In genomic region chr16:28980330-28980729, GRCh38 we compare ENCODE assay signal across 5 cellular contexts. TPM values are rescaled to one million over a fixed set of nuclear protein-coding genes. Genes with fewer than 3 reads are reported as not detected.
"Had no signal": no experiment of that assay in that cellular context is flagged by ENCODE, and none has a peak within 500 bp of the region (broad histone marks: within the 10 kb centered on the region; RNA-seq: fewer than 3 reads in every experiment).

No MANE protein-coding gene starts in this region.

RNA-seq across cellular contexts. Expression of gene CD19, which starts 48.6 kb away (rescaled TPM):
- total RNA-seq: activated CD4-positive, alpha-beta memory T cell treated with anti-CD3 and anti-CD28 coated beads, Interleukin-2, amount 10 ng/mL, durations not matched to agents 7 days and 5 days; astrocyte; Right ventricle myocardium inferior; T-helper 2 cell treated with Interferon-gamma antibody and Interleukin-4, amounts not matched to agents 100 ng/mL and 5 ng/mL, for 36 hours had no signal
- polyA plus RNA-seq: cardiac muscle cell had no signal
